ENCODE assay signal across 13 cellular contexts in genomic region chr1:2451744-2452582, GRCh38. TPM values are rescaled to one million over a fixed set of nuclear protein-coding genes. Genes with fewer than 3 reads are reported as not detected.
DNase-seq lines count a peak whose midpoint lies in the region; ATAC-seq lines count a peak whose summit lies in the region.
"Had no signal": no experiment of that assay in that cellular context is flagged by ENCODE, and none has a peak within 500 bp of the region (broad histone marks: within the 10 kb centered on the region; RNA-seq: fewer than 3 reads in every experiment).

No MANE protein-coding gene starts in this region.

- DNase-seq in AG08395 (ENCODE audit: low spot score) (peak; percentile 92), HPDE6-E6E7 (ENCODE audit: extremely low spot score) (peak; percentile 98), amniotic stem cell (lab: John Stamatoyannopoulos, UW) (peak; percentile 93), islet precursor cell (peak; percentile 90), NCI-H446 (lab: John Stamatoyannopoulos, UW) (no peak)
- no peak for DNase-seq in activated CD4-positive, alpha-beta T cell treated with anti-CD3 and anti-CD28 coated beads, Interleukin-2, amount 10 ng/mL, durations not matched to agents 7 days and 5 days
- DNase-seq in activated CD4-positive, alpha-beta memory T cell treated with anti-CD3 and anti-CD28 coated beads, Interleukin-2, amount 10 ng/mL, durations not matched to agents 7 days and 5 days, result no peak
- DNase-seq: activated naive CD4-positive, alpha-beta T cell treated with anti-CD3 and anti-CD28 coated beads, Interleukin-2, amount 50 U/mL, for 16 hours; DND-41; NCI-H526 treated with DMSO at 0.1 percent for 48 hours had no signal

- H3K27ac Mint-ChIP-seq in activated CD4-positive, alpha-beta T cell treated with anti-CD3 and anti-CD28 coated beads, Interleukin-2, amount 10 ng/mL, durations not matched to agents 7 days and 5 days, result no peak overlapping the region
- no peak overlapping the region for H3K27ac Mint-ChIP-seq in activated CD4-positive, alpha-beta memory T cell treated with anti-CD3 and anti-CD28 coated beads, Interleukin-2, amount 10 ng/mL, durations not matched to agents 7 days and 5 days
- H3K27ac Mint-ChIP-seq: nephron had no signal

- ATAC-seq in HG03159 (IDR thresholded peaks at IDR 0.05; ENCODE audit: unreplicated experiment), result no peak
- ATAC-seq: K562 had no signal

- POLR2A ChIA-PET in activated CD4-positive, alpha-beta T cell treated with anti-CD3 and anti-CD28 coated beads, Interleukin-2, amount 10 ng/mL, durations not matched to agents 7 days and 5 days (lab: Charles Lee), result no interaction called here
- POLR2A ChIA-PET in activated CD4-positive, alpha-beta memory T cell treated with anti-CD3 and anti-CD28 coated beads, Interleukin-2, amount 10 ng/mL, durations not matched to agents 7 days and 5 days (lab: Charles Lee), result no interaction called here

- no peaks in the 10 kb centered on the region for H3K4me1 Mint-ChIP-seq in activated CD4-positive, alpha-beta T cell treated with anti-CD3 and anti-CD28 coated beads, Interleukin-2, amount 10 ng/mL, durations not matched to agents 7 days and 5 days
- H3K4me1 Mint-ChIP-seq in activated CD4-positive, alpha-beta memory T cell treated with anti-CD3 and anti-CD28 coated beads, Interleukin-2, amount 10 ng/mL, durations not matched to agents 7 days and 5 days, result no peaks in the 10 kb centered on the region
- H3K4me1 Mint-ChIP-seq: nephron had no signal

- CTCF ChIA-PET in activated CD4-positive, alpha-beta T cell treated with anti-CD3 and anti-CD28 coated beads, Interleukin-2, amount 10 ng/mL, durations not matched to agents 7 days and 5 days (lab: Charles Lee), result no interaction called here
- CTCF ChIA-PET in activated CD4-positive, alpha-beta memory T cell treated with anti-CD3 and anti-CD28 coated beads, Interleukin-2, amount 10 ng/mL, durations not matched to agents 7 days and 5 days (lab: Charles Lee), result no interaction called here

- H3K27me3 Mint-ChIP-seq in activated CD4-positive, alpha-beta T cell treated with anti-CD3 and anti-CD28 coated beads, Interleukin-2, amount 10 ng/mL, durations not matched to agents 7 days and 5 days, result no peaks in the 10 kb centered on the region
- no peaks in the 10 kb centered on the region for H3K27me3 Mint-ChIP-seq in activated CD4-positive, alpha-beta memory T cell treated with anti-CD3 and anti-CD28 coated beads, Interleukin-2, amount 10 ng/mL, durations not matched to agents 7 days and 5 days

- H3K36me3 Mint-ChIP-seq in activated CD4-positive, alpha-beta T cell treated with anti-CD3 and anti-CD28 coated beads, Interleukin-2, amount 10 ng/mL, durations not matched to agents 7 days and 5 days (ENCODE audit: low read depth), result no peaks in the 10 kb centered on the region
- H3K36me3 Mint-ChIP-seq in activated CD4-positive, alpha-beta memory T cell treated with anti-CD3 and anti-CD28 coated beads, Interleukin-2, amount 10 ng/mL, durations not matched to agents 7 days and 5 days (ENCODE audit: low read depth), result no peaks in the 10 kb centered on the region

- no peak overlapping the region for H3K4me3 Mint-ChIP-seq in activated CD4-positive, alpha-beta T cell treated with anti-CD3 and anti-CD28 coated beads, Interleukin-2, amount 10 ng/mL, durations not matched to agents 7 days and 5 days
- no peak overlapping the region for H3K4me3 Mint-ChIP-seq in activated CD4-positive, alpha-beta memory T cell treated with anti-CD3 and anti-CD28 coated beads, Interleukin-2, amount 10 ng/mL, durations not matched to agents 7 days and 5 days
- H3K4me3 Mint-ChIP-seq: nephron had no signal

- no peaks in the 10 kb centered on the region for H3K9me3 Mint-ChIP-seq in activated CD4-positive, alpha-beta T cell treated with anti-CD3 and anti-CD28 coated beads, Interleukin-2, amount 10 ng/mL, durations not matched to agents 7 days and 5 days
- H3K9me3 Mint-ChIP-seq in activated CD4-positive, alpha-beta memory T cell treated with anti-CD3 and anti-CD28 coated beads, Interleukin-2, amount 10 ng/mL, durations not matched to agents 7 days and 5 days, result no peaks in the 10 kb centered on the region
- H3K9me3 Mint-ChIP-seq: nephron had no signal

RNA-seq across cellular contexts. Expression of gene PLCH2, which starts 24.1 kb away (rescaled TPM):
- 10 to 100 TPM; 16.7 to 21.1 TPM for total RNA-seq in activated CD4-positive, alpha-beta T cell treated with anti-CD3 and anti-CD28 coated beads, Interleukin-2, amount 10 ng/mL, durations not matched to agents 7 days and 5 days
- 10 to 100 TPM; 32.7 to 33.8 TPM for total RNA-seq in activated CD4-positive, alpha-beta memory T cell treated with anti-CD3 and anti-CD28 coated beads, Interleukin-2, amount 10 ng/mL, durations not matched to agents 7 days and 5 days

RNA-seq across cellular contexts. Expression of gene PEX10, which starts 39.6 kb away (rescaled TPM):
- total RNA-seq in activated CD4-positive, alpha-beta T cell treated with anti-CD3 and anti-CD28 coated beads, Interleukin-2, amount 10 ng/mL, durations not matched to agents 7 days and 5 days, result 10 to 100 TPM in 1 of 2 experiments, 1 to 10 TPM in 1; 9.2 to 10.3 TPM
- 1 to 10 TPM; 6.8 to 9.5 TPM for total RNA-seq in activated CD4-positive, alpha-beta memory T cell treated with anti-CD3 and anti-CD28 coated beads, Interleukin-2, amount 10 ng/mL, durations not matched to agents 7 days and 5 days

Comparison
In these comparisons a context has a peak if more than half of its experiments do, and no peak if none do; other contexts are left out.
1. DNase-seq: peak in AG08395 (single experiment), HPDE6-E6E7 (single experiment), amniotic stem cell (single experiment) and islet precursor cell (single experiment); none in NCI-H446 (0 of 2), activated CD4-positive, alpha-beta T cell treated with anti-CD3 and anti-CD28 coated beads, Interleukin-2, amount 10 ng/mL, durations not matched to agents 7 days and 5 days (single experiment) and activated CD4-positive, alpha-beta memory T cell treated with anti-CD3 and anti-CD28 coated beads, Interleukin-2, amount 10 ng/mL, durations not matched to agents 7 days and 5 days (single experiment).